In genomic region chr10:79400567-79401004, GRCh38 we compare ENCODE assay signal across 8 cellular contexts. TPM values are rescaled to one million over a fixed set of nuclear protein-coding genes. Genes with fewer than 3 reads are reported as not detected.
DNase-seq lines count a peak whose midpoint lies in the region; ATAC-seq and TF ChIP-seq lines count a peak whose summit lies in the region.

No MANE protein-coding gene starts in this region.

- no peaks in the 10 kb centered on the region for H3K36me3 Mint-ChIP-seq in naive thymus-derived CD4-positive, alpha-beta T cell

- TF ChIP-seq POLR2A in transverse colon (IDR thresholded peaks at IDR 0.05): no peak

- WGBS in transverse colon (ENCODE audit: low coverage in 1 of 2), 2 donors: 55% methylated on average over 2 of the region's 3 CpGs; no CpG with 5 or more reads in 1 of the 2 donors

- peak; percentile 60 for ATAC-seq in HG03571 (IDR thresholded peaks at IDR 0.05; ENCODE audit: unreplicated experiment)
- ATAC-seq in naive thymus-derived CD4-positive, alpha-beta T cell: peak; percentile 63
- no peak for ATAC-seq in HG03135 (IDR thresholded peaks at IDR 0.05; ENCODE audit: unreplicated experiment)

- no peak for TF ChIP-seq CTCF in coronary artery (IDR thresholded peaks at IDR 0.05)
- TF ChIP-seq CTCF in transverse colon (IDR thresholded peaks at IDR 0.05): peak in 4 of 5 experiments; percentile 38 to 57 (median 54)

- no peaks in the 10 kb centered on the region for H3K36me3 ChIP-seq in naive thymus-derived CD4-positive, alpha-beta T cell (ENCODE audit: control insufficient read depth in 2 of 3, insufficient read depth in 3 of 3, low read length in 3 of 3)
- no peaks in the 10 kb centered on the region for H3K36me3 ChIP-seq in transverse colon

- CTCF ChIA-PET in naive thymus-derived CD4-positive, alpha-beta T cell (lab: Charles Lee): no interaction called here

- H3K4me3 ChIP-seq in coronary artery (peak overlapping the region; percentile 15), transverse colon (no peak overlapping the region)
- H3K4me3 ChIP-seq in naive thymus-derived CD4-positive, alpha-beta T cell (ENCODE audit: low read length): no peak overlapping the region

- no peaks in the 10 kb centered on the region for H3K4me1 ChIP-seq in naive thymus-derived CD4-positive, alpha-beta T cell (ENCODE audit: control insufficient read depth in 2 of 2, insufficient read depth in 2 of 2, low read length in 2 of 2)
- H3K4me1 ChIP-seq in transverse colon: peaks cover 75 to 95% (median 82%) of the 10 kb centered on the region in 4 donors

- peaks cover 0 to 2% (median 0%) of the 10 kb centered on the region in 11 donors for H3K9me3 Mint-ChIP-seq in naive thymus-derived CD4-positive, alpha-beta T cell

- intact Hi-C loops in naive thymus-derived CD4-positive, alpha-beta T cell (cut with micrococcal nuclease): loop anchor here (1.0 kb wide), 1 partner anchor 67 kb away; no protein-coding TSS in a partner anchor
- intact Hi-C loops in transverse colon (cut with DNase I; ENCODE audit: low total_unique reads): no loop called here

- in situ Hi-C loops in transverse colon (cut with MboI; ENCODE audit: low pct_ligation_motif_present in 1 of 4, low pct_unique_long_range_greater_than_20kb in 1 of 4, low sequenced_read_pairs in 3 of 4): no loop called here

- DNase-seq in SIG-M5 treated with dmso at 0.1 percent for 504 hours (lab: John Stamatoyannopoulos, UW; ENCODE audit: unreplicated experiment) (peak; percentile 6), SIG-M5 (lab: John Stamatoyannopoulos, UW) (no peak), coronary artery (ENCODE audit: low spot score) (no peak), transverse colon (peak; percentile 49)
- DNase-seq in activated CD4-positive, CD25-positive, alpha-beta regulatory T cell treated with anti-CD3 and anti-CD28 coated beads, Interleukin-2, amount 50 U/mL, for 72 hours: peak; percentile 65
- DNase-seq in naive thymus-derived CD4-positive, alpha-beta T cell: peak in 6 of 9 donors; percentile 8 to 68 (median 16)

- POLR2A ChIA-PET in naive thymus-derived CD4-positive, alpha-beta T cell (lab: Charles Lee): no interaction called here

- no peaks in the 10 kb centered on the region for H3K27me3 ChIP-seq in naive thymus-derived CD4-positive, alpha-beta T cell (ENCODE audit: control insufficient read depth in 2 of 2, insufficient read depth in 2 of 2, low read length in 2 of 2)
- no peaks in the 10 kb centered on the region for H3K27me3 ChIP-seq in transverse colon

- H3K27ac Mint-ChIP-seq in naive thymus-derived CD4-positive, alpha-beta T cell: no peak overlapping the region

- peaks cover 0 to 3% (median 0%) of the 10 kb centered on the region in 5 donors for H3K27me3 Mint-ChIP-seq in naive thymus-derived CD4-positive, alpha-beta T cell

- no peak overlapping the region for H3K4me3 Mint-ChIP-seq in naive thymus-derived CD4-positive, alpha-beta T cell

- H3K27ac ChIP-seq in coronary artery (peak overlapping the region in 1 of 2 donors; percentile 83), transverse colon (no peak overlapping the region)
- H3K27ac ChIP-seq in naive thymus-derived CD4-positive, alpha-beta T cell (ENCODE audit: low read depth, low read length): no peak overlapping the region

- H3K4me1 Mint-ChIP-seq in naive thymus-derived CD4-positive, alpha-beta T cell: peaks cover 0 to 11% (median 6%) of the 10 kb centered on the region in 7 donors

- TF ChIP-seq EP300 in transverse colon (IDR thresholded peaks at IDR 0.05; ENCODE audit: low read depth): no peak

- H3K9me3 ChIP-seq in naive thymus-derived CD4-positive, alpha-beta T cell (ENCODE audit: control insufficient read depth in 2 of 3, low read length in 3 of 3): no peaks in the 10 kb centered on the region
- no peaks in the 10 kb centered on the region for H3K9me3 ChIP-seq in transverse colon

RNA-seq across cellular contexts. Expression of gene ZCCHC24, which starts 44.8 kb away (rescaled TPM):
- 1 to 10 TPM in 2 of 5 experiments, under 1 TPM in 3; 0.58 to 2.0 (median 0.76) TPM for total RNA-seq in naive thymus-derived CD4-positive, alpha-beta T cell
- polyA plus RNA-seq in naive thymus-derived CD4-positive, alpha-beta T cell: under 1 TPM; 0.30 to 0.54 TPM
- total RNA-seq in transverse colon: 10 to 100 TPM; 15.6 to 41.1 (median 22.5) TPM

RNA-seq across cellular contexts. Expression of gene PPIF, which starts 53.3 kb away (rescaled TPM):
- 100 to 1,000 TPM in 1 of 5 experiments, 10 to 100 TPM in 4; 20.6 to 192 (median 73.3) TPM for total RNA-seq in naive thymus-derived CD4-positive, alpha-beta T cell
- polyA plus RNA-seq in naive thymus-derived CD4-positive, alpha-beta T cell: 10 to 100 TPM in 1 of 2 donors, 1 to 10 TPM in 1; 8.7 to 12.9 TPM
- 100 to 1,000 TPM in 1 of 4 donors, 10 to 100 TPM in 3; 37.2 to 149 (median 51.6) TPM for total RNA-seq in transverse colon

Comparison
In these comparisons a context has a peak if more than half of its experiments do, and no peak if none do; other contexts are left out.
1. DNase-seq: peak in SIG-M5 treated with dmso at 0.1 percent for 504 hours (single experiment), activated CD4-positive, CD25-positive, alpha-beta regulatory T cell treated with anti-CD3 and anti-CD28 coated beads, Interleukin-2, amount 50 U/mL, for 72 hours (single experiment), naive thymus-derived CD4-positive, alpha-beta T cell (6 of 9) and transverse colon (single experiment); none in SIG-M5 (single experiment) and coronary artery (single experiment).
2. RNA of gene ZCCHC24, which starts 44.8 kb away (total RNA-seq): 15.6 to 41.1 TPM in transverse colon; 0.58 to 2.0 TPM in naive thymus-derived CD4-positive, alpha-beta T cell; every median in the first group is over 4 times any median in the second.